ENCODE assay signal across 21 cellular contexts in genomic region chr19:2796659-2797266, GRCh38. TPM values are rescaled to one million over a fixed set of nuclear protein-coding genes. Genes with fewer than 3 reads are reported as not detected.
DNase-seq lines count a peak whose midpoint lies in the region; ATAC-seq, FAIRE-seq and TF ChIP-seq lines count a peak whose summit lies in the region.
"Had no signal": no experiment of that assay in that cellular context is flagged by ENCODE, and none has a peak within 500 bp of the region (broad histone marks: within the 10 kb centered on the region; RNA-seq: fewer than 3 reads in every experiment).

No MANE protein-coding gene starts in this region.

- ATAC-seq in K562 = no peak
- ATAC-seq in GM21528 (IDR thresholded peaks at IDR 0.05; ENCODE audit: low FRiP score, unreplicated experiment) = no peak
- no peak for ATAC-seq in GM18909 (IDR thresholded peaks at IDR 0.05; ENCODE audit: poor library complexity, unreplicated experiment)
- no peak for ATAC-seq in HG03039 (IDR thresholded peaks at IDR 0.05; ENCODE audit: unreplicated experiment)
- no peak for ATAC-seq in stimulated activated naive B cell treated with anti-CD40 and anti-IgM and Interleukin-4, amounts not matched to agents 10 μg/mL and 1 μg/mL and 100 μg/mL, for 72 hours (replicated peaks)

- 97% methylated on average over 18 of the region's 23 CpGs for WGBS in K562 (ENCODE audit: insufficient coverage, low coverage, missing lambda C conversion rate)
- 95% methylated on average over 23 of the region's 23 CpGs for WGBS in prostate gland

- no peak overlapping the region for H3K4me3 Mint-ChIP-seq in stimulated activated naive B cell treated with anti-CD40 and anti-IgM and Interleukin-4, amounts not matched to agents 10 μg/mL and 1 μg/mL and 100 μg/mL, for 72 hours
- H3K4me3 Mint-ChIP-seq: IgD-negative memory B cell had no signal

- H3K27me3 Mint-ChIP-seq in stimulated activated naive B cell treated with anti-CD40 and anti-IgM and Interleukin-4, amounts not matched to agents 10 μg/mL and 1 μg/mL and 100 μg/mL, for 72 hours = no peaks in the 10 kb centered on the region
- H3K27me3 Mint-ChIP-seq: IgD-negative memory B cell had no signal

- TF ChIP-seq POLR2A in K562 (conservative IDR thresholded peaks at IDR 0.05) (no peak), prostate gland (IDR thresholded peaks at IDR 0.05) (no peak)

- no peak overlapping the region for H2AFZ ChIP-seq in K562 (ENCODE audit: low read depth, low read length)

- H3K27me3 ChIP-seq in BLaER1 (no peaks in the 10 kb centered on the region), K562 (ENCODE audit: control insufficient read depth in 2 of 2, insufficient read depth in 2 of 2, low read length in 2 of 2) (no peaks in the 10 kb centered on the region), left ventricle myocardium inferior (ENCODE audit: low read depth) (no peaks in the 10 kb centered on the region), prostate gland (replicated peaks; ENCODE audit: insufficient read depth) (no peaks in the 10 kb centered on the region)

- H3K4me1 ChIP-seq in BLaER1 = peaks cover 73% of the 10 kb centered on the region
- peaks cover 0 to 22% of the 10 kb centered on the region in 2 experiments; a peak in 2 of 5 replicates for H3K4me1 ChIP-seq in K562 (replicated peaks in 1 of 2; ENCODE audit: control insufficient read depth in 2 of 2, insufficient read depth in 2 of 2, low read length in 2 of 2)
- peaks cover 47% of the 10 kb centered on the region for H3K4me1 ChIP-seq in left ventricle myocardium inferior
- no peaks in the 10 kb centered on the region for H3K4me1 ChIP-seq in prostate gland (replicated peaks)

- no peak for TF ChIP-seq RAD21 in K562 (CRISPR knock-in tag; conservative IDR thresholded peaks at IDR 0.05 in 1 of 2, IDR thresholded peaks at IDR 0.05 in 1 of 2)

- FAIRE-seq in K562 (lab: Jason Lieb, UNC) = no peak
- FAIRE-seq: A204.1, H1, HTR-8/SVneo, RCC 7860 had no signal

- H3K4me1 Mint-ChIP-seq in stimulated activated naive B cell treated with anti-CD40 and anti-IgM and Interleukin-4, amounts not matched to agents 10 μg/mL and 1 μg/mL and 100 μg/mL, for 72 hours = peaks cover 3 to 6% of the 10 kb centered on the region in 2 donors

- H3K4me2 ChIP-seq in BLaER1 (no peak overlapping the region), K562 (ENCODE audit: insufficient read depth, low read length) (no peak overlapping the region)

- H3K36me3 Mint-ChIP-seq in stimulated activated naive B cell treated with anti-CD40 and anti-IgM and Interleukin-4, amounts not matched to agents 10 μg/mL and 1 μg/mL and 100 μg/mL, for 72 hours = peaks cover 43 to 61% of the 10 kb centered on the region in 2 donors

- TF ChIP-seq EP300 in K562 (IDR thresholded peaks at IDR 0.05; ENCODE audit: low read length) = no peak

- CTCF ChIA-PET in K562 (lab: Yijun Ruan, JAX; ENCODE audit: low intra/inter-chr PET ratio) = no interaction called here

- H3K4me3 ChIP-seq in BLaER1 (no peak overlapping the region), K562 (no peak overlapping the region), left ventricle myocardium inferior (no peak overlapping the region), prostate gland (peak overlapping the region in 1 of 2 donors; percentile 35)

- 0 out of 2 replicates have a peak overlapping the region, but pooled peaks have one; percentile 34 for H3K9ac ChIP-seq in BLaER1
- H3K9ac ChIP-seq in K562 (ENCODE audit: insufficient read depth in 1 of 2, low read depth in 2 of 2, low read length in 2 of 2) = peak overlapping the region in 1 of 2 experiments; percentile 52; a peak in 1 of 4 replicates

- DNase-seq in K562 (ENCODE audit: extremely low read depth in 1 of 4, low spot score in 3 of 4) (no peak), left ventricle myocardium inferior (peak; percentile 52), prostate gland (ENCODE audit: low spot score) (no peak)
- DNase-seq in stimulated activated naive B cell treated with anti-CD40 and anti-IgM and Interleukin-4, amounts not matched to agents 10 μg/mL and 1 μg/mL and 100 μg/mL, for 72 hours = no peak
- DNase-seq: DMS79 treated with DMSO at 0.1 percent for 48 hours, Kasumi-1, NCI-H1694 treated with DMSO at 0.1 percent for 48 hours, NCI-H2081 treated with DMSO at 0.1 percent for 48 hours, NCI-H2171 treated with DMSO at 0.1 percent for 48 hours, NCI-H524 treated with DMSO at 0.1 percent for 48 hours, NCI-H82, OCI-M1 had no signal

- H3K36me3 ChIP-seq in BLaER1 (peaks cover 91% of the 10 kb centered on the region), K562 (ENCODE audit: control insufficient read depth, insufficient read depth, low read length) (peaks cover 90% of the 10 kb centered on the region; the same call in 2 of the 3 replicates), left ventricle myocardium inferior (peaks cover 38% of the 10 kb centered on the region), prostate gland (no peaks in the 10 kb centered on the region)

- in situ Hi-C loops in K562 (cut with MboI) = no loop called here

- no TSS peak for BruUV-seq in K562 (replicated peaks; lab: Mats Ljungman, UMichigan)

- intact Hi-C loops in K562 (cut with micrococcal nuclease) (no loop called here), left ventricle myocardium inferior (cut with micrococcal nuclease) (no loop called here), prostate gland (cut with DNase I) (no loop called here)

- no peaks in the 10 kb centered on the region for H3K79me2 ChIP-seq in K562 (ENCODE audit: control insufficient read depth, insufficient read depth, low read length)

- H3K27ac ChIP-seq in BLaER1 (no peak overlapping the region), K562 (ENCODE audit: extremely low read depth, low read depth, low read length) (no peak overlapping the region), left ventricle myocardium inferior (replicated peaks) (peak overlapping the region; percentile 92), prostate gland (peak overlapping the region; percentile 65 to 67)

- H4K20me1 ChIP-seq in BLaER1 (peaks cover 34% of the 10 kb centered on the region; the same call in 1 of the 2 replicates), K562 (replicated peaks; ENCODE audit: control insufficient read depth, insufficient read depth, low read length) (no peaks in the 10 kb centered on the region)

- H3K9me3 Mint-ChIP-seq in stimulated activated naive B cell treated with anti-CD40 and anti-IgM and Interleukin-4, amounts not matched to agents 10 μg/mL and 1 μg/mL and 100 μg/mL, for 72 hours = no peaks in the 10 kb centered on the region
- H3K9me3 Mint-ChIP-seq: IgD-negative memory B cell had no signal

- no peak overlapping the region for H3K27ac Mint-ChIP-seq in stimulated activated naive B cell treated with anti-CD40 and anti-IgM and Interleukin-4, amounts not matched to agents 10 μg/mL and 1 μg/mL and 100 μg/mL, for 72 hours

- POLR2A ChIA-PET in K562 (lab: Yijun Ruan, JAX) = interaction anchor here (0.9 kb wide), 1 partner anchor 45 kb away, joined by 4 read pairs; the partner anchor contains the start of gene ZNF555

- no peak for TF ChIP-seq CTCF in K562 (IDR thresholded peaks at IDR 0.05 in 2 of 3, conservative IDR thresholded peaks at IDR 0.05 in 1 of 3; ENCODE audit: insufficient read depth in 2 of 3, low read depth in 1 of 3, low read length in 3 of 3)
- TF ChIP-seq CTCF in left ventricle myocardium inferior (IDR thresholded peaks at IDR 0.05; ENCODE audit: borderline replicate concordance) = no peak
- no peak for TF ChIP-seq CTCF in prostate gland (IDR thresholded peaks at IDR 0.05)

- peaks cover 3% of the 10 kb centered on the region for H3K9me1 ChIP-seq in K562 (ENCODE audit: control insufficient read depth, insufficient read depth, low read length)

- H3K9me3 ChIP-seq in BLaER1 = no peaks in the 10 kb centered on the region
- H3K9me3 ChIP-seq in K562 (replicated peaks; ENCODE audit: control insufficient read depth, insufficient read depth, low read depth, low read length) = no peaks in the 10 kb centered on the region
- H3K9me3 ChIP-seq in left ventricle myocardium inferior (replicated peaks) = no peaks in the 10 kb centered on the region
- H3K9me3 ChIP-seq in prostate gland = no peaks in the 10 kb centered on the region

RNA-seq across cellular contexts. Expression of gene THOP1, which starts 11.5 kb away (rescaled TPM):
- 161 and 433 TPM in 2 replicates for total RNA-seq in K562 (2011; cell fraction: chromatin; rRNA removed; ENCODE audit: low replicate concordance)
- 163 and 178 TPM in 2 replicates for total RNA-seq in K562 (2011; cell fraction: nucleolus; rRNA removed)
- 128 and 148 TPM in 2 replicates for total RNA-seq in K562 (2011; cell fraction: nucleoplasm; rRNA removed)
- total RNA-seq in K562 (2014; rRNA removed) (255 and 325 TPM in 2 replicates), K562 (2014; rRNA removed; fragmentation: Illumina TruSeq; extraction: Trizol) (43.6 and 58.2 TPM in 2 replicates), K562 (2015; rRNA removed; fragmentation: Illumina TruSeq; extraction: Trizol) (97.6 and 106 TPM in 2 replicates), K562 (2021) (193 and 203 TPM in 2 replicates), left ventricle myocardium inferior (60.9 TPM), prostate gland (100 to 1,000 TPM; 119 to 132 TPM)
- polyA plus RNA-seq in K562 (2011; rRNA removed) (96.1 and 122 TPM in 2 replicates), K562 (2014; fragmentation: Illumina TruSeq; extraction: Trizol) (77.3 and 106 TPM in 2 replicates), K562 (2014; fragmentation: Nextera tagmentation; extraction: Ambion mirVana) (1 to 10 TPM; 1.3 to 2.0 TPM), K562 (2014; rRNA removed) (174 and 181 TPM in 2 replicates)
- polyA plus RNA-seq in K562 (2011; cell fraction: cytosol; rRNA removed) = 93.4 and 185 TPM in 2 replicates
- 299 and 377 TPM in 2 replicates for polyA plus RNA-seq in K562 (2011; cell fraction: nucleus; rRNA removed)
- polyA plus RNA-seq in K562 (2012) = 128 and 152 TPM in 2 replicates
- 65.6 and 91.6 TPM in 2 replicates for polyA minus RNA-seq in K562 (2011; rRNA and poly(A)+ RNA removed)
- polyA minus RNA-seq in K562 (2011; cell fraction: cytosol; rRNA and poly(A)+ RNA removed) = 90.0 and 90.6 TPM in 2 replicates
- polyA minus RNA-seq in K562 (2011; cell fraction: nucleus; rRNA and poly(A)+ RNA removed) = 35.1 and 68.2 TPM in 2 replicates

RNA-seq across cellular contexts. Expression of gene SGTA, which starts 13.7 kb away (rescaled TPM):
- 53.5 and 114 TPM in 2 replicates for total RNA-seq in K562 (2011; cell fraction: chromatin; rRNA removed; ENCODE audit: low replicate concordance)
- 73.2 and 78.7 TPM in 2 replicates for total RNA-seq in K562 (2011; cell fraction: nucleolus; rRNA removed)
- 57.0 and 59.8 TPM in 2 replicates for total RNA-seq in K562 (2011; cell fraction: nucleoplasm; rRNA removed)
- total RNA-seq in K562 (2014; rRNA removed) (73.2 and 106 TPM in 2 replicates), K562 (2014; rRNA removed; fragmentation: Illumina TruSeq; extraction: Trizol) (16.2 and 18.1 TPM in 2 replicates), K562 (2015; rRNA removed; fragmentation: Illumina TruSeq; extraction: Trizol) (49.9 and 50.8 TPM in 2 replicates), K562 (2021) (106 and 110 TPM in 2 replicates), left ventricle myocardium inferior (72.6 TPM), prostate gland (10 to 100 TPM; 72.4 to 87.9 TPM)
- polyA plus RNA-seq in K562 (2011; rRNA removed) (44.5 and 67.3 TPM in 2 replicates), K562 (2014; fragmentation: Illumina TruSeq; extraction: Trizol) (72.3 and 101 TPM in 2 replicates), K562 (2014; fragmentation: Nextera tagmentation; extraction: Ambion mirVana) (1 to 10 TPM; 1.4 to 4.8 TPM), K562 (2014; rRNA removed) (87.3 and 89.9 TPM in 2 replicates)
- polyA plus RNA-seq in K562 (2011; cell fraction: cytosol; rRNA removed) = 73.0 and 146 TPM in 2 replicates
- polyA plus RNA-seq in K562 (2011; cell fraction: nucleus; rRNA removed) = 65.8 and 104 TPM in 2 replicates
- 77.3 and 87.1 TPM in 2 replicates for polyA plus RNA-seq in K562 (2012)
- polyA minus RNA-seq in K562 (2011; rRNA and poly(A)+ RNA removed) = 10.3 and 19.1 TPM in 2 replicates
- polyA minus RNA-seq in K562 (2011; cell fraction: cytosol; rRNA and poly(A)+ RNA removed) = 38.4 and 40.7 TPM in 2 replicates
- polyA minus RNA-seq in K562 (2011; cell fraction: nucleus; rRNA and poly(A)+ RNA removed) = 17.5 and 20.0 TPM in 2 replicates

RNA-seq across cellular contexts. Expression of gene ZNF554, which starts 22.9 kb away (rescaled TPM):
- total RNA-seq in K562 (2011; cell fraction: chromatin; rRNA removed; ENCODE audit: low replicate concordance) = 3.7 and 5.4 TPM in 2 replicates
- 2.8 and 2.9 TPM in 2 replicates for total RNA-seq in K562 (2011; cell fraction: nucleolus; rRNA removed)
- 3.2 and 4.7 TPM in 2 replicates for total RNA-seq in K562 (2011; cell fraction: nucleoplasm; rRNA removed)
- total RNA-seq in K562 (2014; rRNA removed) (1.2 and 1.5 TPM in 2 replicates), K562 (2014; rRNA removed; fragmentation: Illumina TruSeq; extraction: Trizol) (1.0 and 1.4 TPM in 2 replicates), K562 (2015; rRNA removed; fragmentation: Illumina TruSeq; extraction: Trizol) (1.1 and 1.3 TPM in 2 replicates), K562 (2021) (1.3 and 1.8 TPM in 2 replicates), left ventricle myocardium inferior (4.2 TPM), prostate gland (1 to 10 TPM; 4.4 to 8.6 TPM)
- polyA plus RNA-seq in K562 (2011; rRNA removed) (1.3 and 1.5 TPM in 2 replicates), K562 (2014; fragmentation: Illumina TruSeq; extraction: Trizol) (0.89 and 1.0 TPM in 2 replicates), K562 (2014; fragmentation: Nextera tagmentation; extraction: Ambion mirVana) (under 1 TPM; 0.07 to 0.31 TPM), K562 (2014; rRNA removed) (1.1 and 1.4 TPM in 2 replicates)
- polyA plus RNA-seq in K562 (2011; cell fraction: cytosol; rRNA removed) = 0.78 and 1.0 TPM in 2 replicates
- 1.5 and 2.0 TPM in 2 replicates for polyA plus RNA-seq in K562 (2011; cell fraction: nucleus; rRNA removed)
- 0.64 and 1.4 TPM in 2 replicates for polyA plus RNA-seq in K562 (2012)
- polyA minus RNA-seq in K562 (2011; rRNA and poly(A)+ RNA removed) = 2.5 and 3.2 TPM in 2 replicates
- polyA minus RNA-seq in K562 (2011; cell fraction: cytosol; rRNA and poly(A)+ RNA removed) = 0.64 and 1.5 TPM in 2 replicates
- polyA minus RNA-seq in K562 (2011; cell fraction: nucleus; rRNA and poly(A)+ RNA removed) = 0.81 and 1.3 TPM in 2 replicates

RNA-seq across cellular contexts. Expression of gene ZNF555, which starts 44.5 kb away (rescaled TPM):
- 9.7 and 21.8 TPM in 2 replicates for total RNA-seq in K562 (2011; cell fraction: chromatin; rRNA removed; ENCODE audit: low replicate concordance)
- total RNA-seq in K562 (2011; cell fraction: nucleolus; rRNA removed) = 3.2 and 3.6 TPM in 2 replicates
- total RNA-seq in K562 (2011; cell fraction: nucleoplasm; rRNA removed) = 4.7 and 5.1 TPM in 2 replicates
- 2.0 TPM in 2 replicates for total RNA-seq in K562 (2014; rRNA removed)
- 6.0 and 6.8 TPM in 2 replicates for total RNA-seq in K562 (2014; rRNA removed; fragmentation: Illumina TruSeq; extraction: Trizol)
- total RNA-seq in K562 (2015; rRNA removed; fragmentation: Illumina TruSeq; extraction: Trizol) = 3.2 and 3.6 TPM in 2 replicates
- total RNA-seq in K562 (2021) = 4.0 and 5.4 TPM in 2 replicates
- 6.7 and 7.5 TPM in 2 replicates for polyA plus RNA-seq in K562 (2011; rRNA removed)
- polyA plus RNA-seq in K562 (2011; cell fraction: cytosol; rRNA removed) = 1.5 and 3.4 TPM in 2 replicates
- 3.6 and 6.2 TPM in 2 replicates for polyA plus RNA-seq in K562 (2011; cell fraction: nucleus; rRNA removed)
- 2.5 and 3.1 TPM in 2 replicates for polyA plus RNA-seq in K562 (2012)
- 4.6 and 5.4 TPM in 2 replicates for polyA plus RNA-seq in K562 (2014; fragmentation: Illumina TruSeq; extraction: Trizol)
- 1 to 10 TPM; 4.4 to 6.1 TPM for polyA plus RNA-seq in K562 (2014; fragmentation: Nextera tagmentation; extraction: Ambion mirVana)
- polyA plus RNA-seq in K562 (2014; rRNA removed) = 3.0 and 3.4 TPM in 2 replicates
- 15.0 and 23.3 TPM in 2 replicates for polyA minus RNA-seq in K562 (2011; rRNA and poly(A)+ RNA removed)
- polyA minus RNA-seq in K562 (2011; cell fraction: cytosol; rRNA and poly(A)+ RNA removed) = 3.5 and 4.8 TPM in 2 replicates
- 1.6 and 6.4 TPM in 2 replicates for polyA minus RNA-seq in K562 (2011; cell fraction: nucleus; rRNA and poly(A)+ RNA removed)
- total RNA-seq in left ventricle myocardium inferior = 8.9 TPM
- total RNA-seq in prostate gland = 1 to 10 TPM; 5.0 to 6.9 TPM

RNA-seq across cellular contexts. Expression of gene SLC39A3, which starts 56.9 kb away (rescaled TPM):
- total RNA-seq in K562 (2011; cell fraction: chromatin; rRNA removed; ENCODE audit: low replicate concordance) = 117 and 251 TPM in 2 replicates
- 298 and 302 TPM in 2 replicates for total RNA-seq in K562 (2011; cell fraction: nucleolus; rRNA removed)
- total RNA-seq in K562 (2011; cell fraction: nucleoplasm; rRNA removed) = 179 and 217 TPM in 2 replicates
- total RNA-seq in K562 (2014; rRNA removed) (161 and 172 TPM in 2 replicates), K562 (2014; rRNA removed; fragmentation: Illumina TruSeq; extraction: Trizol) (58.6 and 93.5 TPM in 2 replicates), K562 (2015; rRNA removed; fragmentation: Illumina TruSeq; extraction: Trizol) (87.1 and 91.3 TPM in 2 replicates), K562 (2021) (149 and 152 TPM in 2 replicates), left ventricle myocardium inferior (22.6 TPM), prostate gland (10 to 100 TPM; 46.6 to 67.9 TPM)
- polyA plus RNA-seq in K562 (2011; rRNA removed) (127 and 145 TPM in 2 replicates), K562 (2014; fragmentation: Illumina TruSeq; extraction: Trizol) (215 and 268 TPM in 2 replicates), K562 (2014; fragmentation: Nextera tagmentation; extraction: Ambion mirVana) (1 to 10 TPM; 2.3 to 3.6 TPM), K562 (2014; rRNA removed) (165 and 173 TPM in 2 replicates)
- 193 and 267 TPM in 2 replicates for polyA plus RNA-seq in K562 (2011; cell fraction: cytosol; rRNA removed)
- 120 and 140 TPM in 2 replicates for polyA plus RNA-seq in K562 (2011; cell fraction: nucleus; rRNA removed)
- polyA plus RNA-seq in K562 (2012) = 107 and 221 TPM in 2 replicates
- polyA minus RNA-seq in K562 (2011; rRNA and poly(A)+ RNA removed) = 62.5 and 83.9 TPM in 2 replicates
- 76.8 and 77.8 TPM in 2 replicates for polyA minus RNA-seq in K562 (2011; cell fraction: cytosol; rRNA and poly(A)+ RNA removed)
- polyA minus RNA-seq in K562 (2011; cell fraction: nucleus; rRNA and poly(A)+ RNA removed) = 36.1 and 44.7 TPM in 2 replicates

Comparison
In these comparisons a context has a peak if more than half of its experiments do, and no peak if none do; other contexts are left out.
1. H3K27ac ChIP-seq: peak in left ventricle myocardium inferior (single experiment) and prostate gland (2 of 2); none in BLaER1 (single experiment) and K562 (single experiment).